Comparison of ENCODE assay signal across 22 cellular contexts in genomic region chr5:73996181-73996770, GRCh38.
"Had no signal": no experiment of that assay in that cellular context is flagged by ENCODE, and none has a peak within 500 bp of the region (broad histone marks: within the 10 kb centered on the region; RNA-seq: fewer than 3 reads in every experiment).

No MANE protein-coding gene starts in this region.

- ATAC-seq: activated CD4-positive, alpha-beta T cell treated with anti-CD3 and anti-CD28 coated beads for 36 hours; foreskin keratinocyte; right cardiac atrium; WTC11 had no signal

- H3K27ac Mint-ChIP-seq: activated CD4-positive, alpha-beta T cell treated with anti-CD3 and anti-CD28 coated beads for 36 hours; dendritic cell treated with granulocyte-macrophage colony-stimulating factor and Interleukin-4, amounts not matched to agents 40 ng/mL and 50 ng/mL, for 4 days; memory B cell; stimulated activated naive CD8-positive, alpha-beta T cell treated with anti-CD3 and anti-CD28 coated beads, Interleukin-15, Interleukin-2, amounts not matched to agents 100 ng/mL and 50 ng/mL, for 24 hours; T-helper 1 cell treated with Interleukin-12 subunit alpha and Interleukin-12 subunit beta and Interleukin-4 antibody, amounts not matched to agents 30 μg/mL and 1 μg/mL, for 36 hours; WTC11 had no signal

- H3K4me3 Mint-ChIP-seq: activated CD4-positive, alpha-beta T cell treated with anti-CD3 and anti-CD28 coated beads for 36 hours; dendritic cell treated with granulocyte-macrophage colony-stimulating factor and Interleukin-4, amounts not matched to agents 40 ng/mL and 50 ng/mL, for 4 days; memory B cell; neural crest cell; stimulated activated naive CD8-positive, alpha-beta T cell treated with anti-CD3 and anti-CD28 coated beads, Interleukin-15, Interleukin-2, amounts not matched to agents 100 ng/mL and 50 ng/mL, for 24 hours; T-helper 1 cell treated with Interleukin-12 subunit alpha and Interleukin-12 subunit beta and Interleukin-4 antibody, amounts not matched to agents 30 μg/mL and 1 μg/mL, for 36 hours; WTC11 had no signal

- FAIRE-seq: urothelium cell line had no signal

- H3K27me3 Mint-ChIP-seq: memory B cell had no signal

- H3K36me3 ChIP-seq: cardiac muscle cell, prostate gland, tibial nerve had no signal

- H3K27ac ChIP-seq: cardiac muscle cell, prostate gland, skin epidermis, tibial nerve had no signal

- H3K9me3 Mint-ChIP-seq: stimulated activated naive CD8-positive, alpha-beta T cell treated with anti-CD3 and anti-CD28 coated beads, Interleukin-15, Interleukin-2, amounts not matched to agents 100 ng/mL and 50 ng/mL, for 24 hours; T-helper 1 cell treated with Interleukin-12 subunit alpha and Interleukin-12 subunit beta and Interleukin-4 antibody, amounts not matched to agents 30 μg/mL and 1 μg/mL, for 36 hours had no signal

- DNase-seq: activated CD4-positive, alpha-beta T cell treated with anti-CD3 and anti-CD28 coated beads for 36 hours; activated CD4-positive, alpha-beta T cell treated with anti-CD3 and anti-CD28 coated beads, Interleukin-2, amount 50 U/mL, for 4 hours; activated naive CD4-positive, alpha-beta T cell treated with Interleukin-2 at 50 U/mL for 16 hours; activated T-cell treated with anti-CD3 and anti-CD28 coated beads, Interleukin-2, amount 50 U/mL, for 48 hours; amygdala; effector CD8-positive, alpha-beta T cell; erythroblast; foreskin keratinocyte; right cardiac atrium; stimulated activated CD4-positive, alpha-beta T cell treated with anti-CD3 and anti-CD28 coated beads, Interleukin-1b, Interleukin-23, amount 100 ng/mL, for 48 hours; T1000 had no signal

- H3K36me3 Mint-ChIP-seq: memory B cell had no signal

- H3K9me3 ChIP-seq: prostate gland, tibial nerve had no signal

- H3K27me3 ChIP-seq: cardiac muscle cell, foreskin keratinocyte, tibial nerve had no signal

- H3K4me1 ChIP-seq: prostate gland, tibial nerve had no signal

- H3K4me3 ChIP-seq: cardiac muscle cell, prostate gland, skin epidermis, tibial nerve had no signal

- H3K4me1 Mint-ChIP-seq: activated CD4-positive, alpha-beta T cell treated with anti-CD3 and anti-CD28 coated beads for 36 hours; memory B cell had no signal
